Comparison of ENCODE assay signal across 8 cellular contexts in the genomic region with DNA sequence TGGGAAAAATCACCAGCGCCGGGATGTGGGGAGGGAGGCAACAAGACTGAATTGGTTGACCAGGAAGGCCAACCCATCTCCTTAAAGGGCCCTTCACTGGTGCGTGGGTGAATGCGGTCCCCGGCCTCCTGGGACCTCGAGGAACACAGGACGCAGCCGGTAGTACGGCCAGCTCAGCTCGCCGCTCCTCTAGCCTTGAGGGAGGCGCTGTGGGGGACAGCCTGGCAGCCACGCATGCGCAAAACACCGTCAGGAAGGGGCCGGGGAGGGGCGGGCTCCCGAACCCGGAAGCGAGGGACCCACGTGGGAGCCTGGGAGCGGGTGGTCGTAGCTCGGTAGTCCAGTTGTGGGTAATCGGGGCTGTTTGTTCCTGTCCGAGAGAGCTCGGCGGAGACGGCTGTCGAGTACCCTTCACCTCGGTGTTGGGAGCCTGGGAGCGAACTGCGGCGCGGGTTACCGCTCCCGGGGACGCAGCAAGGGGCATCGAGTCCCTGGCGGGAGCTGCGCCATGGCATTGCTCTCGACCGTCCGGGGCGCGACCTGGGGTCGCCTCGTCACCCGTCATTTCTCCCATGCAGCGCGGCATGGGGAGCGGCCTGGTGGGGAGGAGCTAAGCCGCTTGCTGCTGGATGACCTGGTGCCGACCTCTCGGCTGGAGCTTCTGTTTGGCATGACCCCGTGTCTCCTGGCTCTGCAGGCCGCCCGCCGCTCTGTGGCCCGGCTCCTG.
A peak's percentile ranks its signal among the peaks of the same experiment; 100 is the strongest.
DNase-seq lines count a peak whose midpoint lies in the region; ATAC-seq lines count a peak whose summit lies in the region.

A gene with protein sequence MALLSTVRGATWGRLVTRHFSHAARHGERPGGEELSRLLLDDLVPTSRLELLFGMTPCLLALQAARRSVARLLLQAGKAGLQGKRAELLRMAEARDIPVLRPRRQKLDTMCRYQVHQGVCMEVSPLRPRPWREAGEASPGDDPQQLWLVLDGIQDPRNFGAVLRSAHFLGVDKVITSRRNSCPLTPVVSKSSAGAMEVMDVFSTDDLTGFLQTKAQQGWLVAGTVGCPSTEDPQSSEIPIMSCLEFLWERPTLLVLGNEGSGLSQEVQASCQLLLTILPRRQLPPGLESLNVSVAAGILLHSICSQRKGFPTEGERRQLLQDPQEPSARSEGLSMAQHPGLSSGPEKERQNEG (plus strand): TSS at position 281 of the 727 bp plus-strand sequence. CDS start 228 bp downstream, at position 509.

- peak within 1 kb of the TSS; percentile 67 for H3K27ac ChIP-seq in caudate nucleus (ENCODE audit: low read depth, low read length)

- ATAC-seq in GM18867 (IDR thresholded peaks at IDR 0.05; ENCODE audit: unreplicated experiment) (peak; percentile 79), HG03108 (IDR thresholded peaks at IDR 0.05; ENCODE audit: unreplicated experiment) (peak; percentile 70)

- DNase-seq in ACHN: peak; percentile 93
- peak; percentile 91 for DNase-seq in NCI-H345 (lab: John Stamatoyannopoulos, UW)
- DNase-seq in activated CD4-positive, CD25-positive, alpha-beta regulatory T cell (lab: John Stamatoyannopoulos, UW): peak; percentile 74 to 81 (median 78)
- DNase-seq in caudate nucleus (lab: John Stamatoyannopoulos, UW): peak; percentile 71 to 95 (median 89)
- DNase-seq in islet precursor cell: peak; percentile 98
- peak; percentile 85 to 88 for DNase-seq in stimulated activated CD4-positive, alpha-beta T cell treated with anti-CD3 and anti-CD28 coated beads, Interleukin-12 subunit alpha, Interleukin-12 subunit beta, amount 100 ng/mL, for 24 hours (ENCODE audit: low read depth in 2 of 2)

- in situ Hi-C loops in ACHN (cut with HindIII; ENCODE audit: low pct_ligation_motif_present, low pct_unique_long_range_greater_than_20kb, low sequenced_read_pairs): no loop called here

Comparison
In these comparisons a context has a peak if more than half of its experiments do, and no peak if none do; other contexts are left out.
1. Peak in every context shown above with its lines: DNase-seq, ATAC-seq and H3K27ac ChIP-seq.